In the genomic region with DNA sequence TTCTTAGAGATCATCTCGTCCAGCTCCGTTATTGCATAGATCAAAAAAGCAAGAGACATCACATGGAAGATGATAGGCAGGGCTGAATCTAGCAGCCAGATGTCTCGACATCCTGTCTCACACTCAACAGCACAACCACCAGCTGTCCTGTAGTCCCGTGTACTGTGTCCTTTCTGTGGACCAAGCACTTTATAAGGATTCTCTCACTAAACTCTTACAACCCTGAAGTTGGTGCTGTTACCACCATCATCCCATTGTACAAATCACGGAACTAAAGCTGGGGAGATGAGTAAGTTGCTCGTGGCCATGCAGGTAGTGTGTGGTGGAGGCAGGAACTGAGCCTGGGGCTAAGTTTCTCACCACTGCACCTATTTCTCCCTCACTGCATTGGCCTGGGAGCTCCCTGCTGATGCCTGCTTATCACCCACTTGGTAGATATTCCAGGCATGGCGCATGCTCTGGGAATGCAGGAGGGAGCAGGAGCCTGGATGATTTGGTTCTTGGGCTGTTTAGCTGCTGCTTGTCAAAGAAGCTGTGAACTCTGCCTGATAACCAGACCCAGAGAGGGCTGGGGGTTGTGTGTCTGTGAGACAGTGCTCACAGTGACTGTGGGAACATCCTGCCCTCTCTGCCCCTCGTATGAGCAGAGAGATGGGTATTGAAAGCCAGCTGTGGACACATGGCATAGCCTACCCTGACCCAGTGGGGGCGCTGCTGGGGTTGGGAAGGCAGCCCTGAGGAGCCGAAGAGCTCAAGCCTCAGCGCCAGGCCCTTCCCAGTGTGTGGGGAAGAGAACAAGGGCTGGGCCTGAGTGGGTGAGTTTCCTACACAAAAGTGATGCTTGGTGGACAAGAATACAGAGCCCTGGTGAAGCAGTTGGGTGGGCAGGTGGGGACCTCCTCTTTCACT, we compare ENCODE assay signal across 9 cellular contexts. TPM values are rescaled to one million over a fixed set of nuclear protein-coding genes. Genes with fewer than 3 reads are reported as not detected.
A peak's percentile ranks its signal among the peaks of the same experiment; 100 is the strongest.
DNase-seq lines count a peak whose midpoint lies in the region; ATAC-seq, FAIRE-seq and TF ChIP-seq lines count a peak whose summit lies in the region.
"Had no signal": no experiment of that assay in that cellular context is flagged by ENCODE, and none has a peak within 500 bp of the region (broad histone marks: within the 10 kb centered on the region; RNA-seq: fewer than 3 reads in every experiment).

No MANE protein-coding gene starts in this region.

- WGBS in mesodermal cell (ENCODE audit: insufficient coverage in 2 of 2), 2 experiments = 35 to 62% methylated on average over 7 to 8 of the region's 11 CpGs

- H3K9me3 Mint-ChIP-seq in activated CD8-positive, alpha-beta T cell treated with anti-CD3 and anti-CD28 coated beads for 36 hours = no peaks in the 10 kb centered on the region

- H3K4me1 Mint-ChIP-seq in activated CD8-positive, alpha-beta T cell treated with anti-CD3 and anti-CD28 coated beads for 36 hours (ENCODE audit: low read depth) = peaks cover 6% of the 10 kb centered on the region

- TF ChIP-seq POLR2A in GM18505 (IDR thresholded peaks at IDR 0.05; ENCODE audit: borderline replicate concordance, extremely low read depth, insufficient read depth, insufficient read length) = no peak

- no peak for ATAC-seq in activated CD8-positive, alpha-beta T cell treated with anti-CD3 and anti-CD28 coated beads for 36 hours
- no peak for ATAC-seq in GM18505 (IDR thresholded peaks at IDR 0.05; ENCODE audit: unreplicated experiment)

- peaks cover 19% of the 10 kb centered on the region for H3K36me3 Mint-ChIP-seq in activated CD8-positive, alpha-beta T cell treated with anti-CD3 and anti-CD28 coated beads for 36 hours (ENCODE audit: low read depth)

- intact Hi-C loops in activated CD8-positive, alpha-beta T cell treated with anti-CD3 and anti-CD28 coated beads for 36 hours (cut with micrococcal nuclease) = loop anchor here (2.0 to 5.0 kb wide), 2 partner anchors 132 to 177 kb away; no protein-coding TSS in a partner anchor

- H3K4me1 ChIP-seq in mesodermal cell (ENCODE audit: control insufficient read depth, insufficient read depth, low read length, poor library complexity, severe bottlenecking) = peaks cover 22% of the 10 kb centered on the region

- POLR2A ChIA-PET in activated CD8-positive, alpha-beta T cell treated with anti-CD3 and anti-CD28 coated beads for 36 hours (lab: Charles Lee) = interaction anchor here (0.6 to 1.2 kb wide), 2 partner anchors 12 to 15 kb away, joined by 3 to 4 read pairs; no protein-coding TSS in a partner anchor

- FAIRE-seq in RCC 7860 (lab: Jason Lieb, UNC) = no peak

- DNase-seq in DMS53 (lab: John Stamatoyannopoulos, UW) = peak; percentile 73
- DNase-seq in activated CD8-positive, alpha-beta T cell treated with anti-CD3 and anti-CD28 coated beads for 36 hours = peak; percentile 23
- DNase-seq in RCC 7860 (ENCODE audit: low spot score) = no peak
- no peak for DNase-seq in NCI-H446 treated with DMSO at 0.1 percent for 48 hours (lab: John Stamatoyannopoulos, UW)
- DNase-seq in T-helper 1 cell = no peak

- H3K4me3 ChIP-seq in mesodermal cell (ENCODE audit: extremely low read depth, insufficient read depth, low read length, poor library complexity, severe bottlenecking) = no peak overlapping the region

- H3K27me3 Mint-ChIP-seq in activated CD8-positive, alpha-beta T cell treated with anti-CD3 and anti-CD28 coated beads for 36 hours = peaks cover 4% of the 10 kb centered on the region

- CTCF ChIA-PET in activated CD8-positive, alpha-beta T cell treated with anti-CD3 and anti-CD28 coated beads for 36 hours (lab: Charles Lee) = interaction anchor here (0.7 to 4.5 kb wide), 58 partner anchors 8 to 383 kb away, joined by 3 to 92 read pairs (median 5); a partner anchor contains a TSS

- TF ChIP-seq EP300 in Ishikawa (IDR thresholded peaks at IDR 0.05; ENCODE audit: borderline replicate concordance) = no peak

- no peaks in the 10 kb centered on the region for H3K36me3 ChIP-seq in mesodermal cell (ENCODE audit: control insufficient read depth, insufficient read depth, low read length)

- peak; percentile 39; the same call in 1 of the 2 replicates for TF ChIP-seq RAD21 in Ishikawa (IDR thresholded peaks at IDR 0.05; ENCODE audit: low read depth)

- H3K4me3 Mint-ChIP-seq in activated CD8-positive, alpha-beta T cell treated with anti-CD3 and anti-CD28 coated beads for 36 hours = no peak overlapping the region

- H3K27ac Mint-ChIP-seq in activated CD8-positive, alpha-beta T cell treated with anti-CD3 and anti-CD28 coated beads for 36 hours = no peak overlapping the region

- no peaks in the 10 kb centered on the region for H3K9me3 ChIP-seq in mesodermal cell (ENCODE audit: control insufficient read depth, low read length)

- TF ChIP-seq CTCF in activated CD8-positive, alpha-beta T cell treated with anti-CD3 and anti-CD28 coated beads for 36 hours (IDR thresholded peaks at IDR 0.05) = peak; percentile 35

- H3K27ac ChIP-seq in mesodermal cell (ENCODE audit: low read depth, low read length, severe bottlenecking) = peak overlapping the region; percentile 54

TF ChIP-seq in Ishikawa, 13 proteins besides CTCF, POLR2A, EP300 and RAD21:
- TF ChIP-seq, protein P1, sequence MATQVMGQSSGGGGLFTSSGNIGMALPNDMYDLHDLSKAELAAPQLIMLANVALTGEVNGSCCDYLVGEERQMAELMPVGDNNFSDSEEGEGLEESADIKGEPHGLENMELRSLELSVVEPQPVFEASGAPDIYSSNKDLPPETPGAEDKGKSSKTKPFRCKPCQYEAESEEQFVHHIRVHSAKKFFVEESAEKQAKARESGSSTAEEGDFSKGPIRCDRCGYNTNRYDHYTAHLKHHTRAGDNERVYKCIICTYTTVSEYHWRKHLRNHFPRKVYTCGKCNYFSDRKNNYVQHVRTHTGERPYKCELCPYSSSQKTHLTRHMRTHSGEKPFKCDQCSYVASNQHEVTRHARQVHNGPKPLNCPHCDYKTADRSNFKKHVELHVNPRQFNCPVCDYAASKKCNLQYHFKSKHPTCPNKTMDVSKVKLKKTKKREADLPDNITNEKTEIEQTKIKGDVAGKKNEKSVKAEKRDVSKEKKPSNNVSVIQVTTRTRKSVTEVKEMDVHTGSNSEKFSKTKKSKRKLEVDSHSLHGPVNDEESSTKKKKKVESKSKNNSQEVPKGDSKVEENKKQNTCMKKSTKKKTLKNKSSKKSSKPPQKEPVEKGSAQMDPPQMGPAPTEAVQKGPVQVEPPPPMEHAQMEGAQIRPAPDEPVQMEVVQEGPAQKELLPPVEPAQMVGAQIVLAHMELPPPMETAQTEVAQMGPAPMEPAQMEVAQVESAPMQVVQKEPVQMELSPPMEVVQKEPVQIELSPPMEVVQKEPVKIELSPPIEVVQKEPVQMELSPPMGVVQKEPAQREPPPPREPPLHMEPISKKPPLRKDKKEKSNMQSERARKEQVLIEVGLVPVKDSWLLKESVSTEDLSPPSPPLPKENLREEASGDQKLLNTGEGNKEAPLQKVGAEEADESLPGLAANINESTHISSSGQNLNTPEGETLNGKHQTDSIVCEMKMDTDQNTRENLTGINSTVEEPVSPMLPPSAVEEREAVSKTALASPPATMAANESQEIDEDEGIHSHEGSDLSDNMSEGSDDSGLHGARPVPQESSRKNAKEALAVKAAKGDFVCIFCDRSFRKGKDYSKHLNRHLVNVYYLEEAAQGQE (IDR thresholded peaks at IDR 0.05; ENCODE audit: low read depth) = no peak
- TF ChIP-seq, protein P2, sequence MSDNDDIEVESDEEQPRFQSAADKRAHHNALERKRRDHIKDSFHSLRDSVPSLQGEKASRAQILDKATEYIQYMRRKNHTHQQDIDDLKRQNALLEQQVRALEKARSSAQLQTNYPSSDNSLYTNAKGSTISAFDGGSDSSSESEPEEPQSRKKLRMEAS (IDR thresholded peaks at IDR 0.05) = no peak
- no peak for TF ChIP-seq TCF12 (IDR thresholded peaks at IDR 0.05; ENCODE audit: low read depth)
- TF ChIP-seq FOXM1 (IDR thresholded peaks at IDR 0.05; ENCODE audit: borderline replicate concordance, low read depth) = no peak
- TF ChIP-seq CREB1 (IDR thresholded peaks at IDR 0.05; ENCODE audit: low read depth) = no peak
- TF ChIP-seq ZBTB7A (IDR thresholded peaks at IDR 0.05; ENCODE audit: low read depth) = no peak
- TF ChIP-seq, protein P3, sequence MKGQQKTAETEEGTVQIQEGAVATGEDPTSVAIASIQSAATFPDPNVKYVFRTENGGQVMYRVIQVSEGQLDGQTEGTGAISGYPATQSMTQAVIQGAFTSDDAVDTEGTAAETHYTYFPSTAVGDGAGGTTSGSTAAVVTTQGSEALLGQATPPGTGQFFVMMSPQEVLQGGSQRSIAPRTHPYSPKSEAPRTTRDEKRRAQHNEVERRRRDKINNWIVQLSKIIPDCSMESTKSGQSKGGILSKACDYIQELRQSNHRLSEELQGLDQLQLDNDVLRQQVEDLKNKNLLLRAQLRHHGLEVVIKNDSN (IDR thresholded peaks at IDR 0.05) = no peak
- TF ChIP-seq NFIC (IDR thresholded peaks at IDR 0.05) = no peak
- TF ChIP-seq TAF1 (IDR thresholded peaks at IDR 0.05; ENCODE audit: low read depth) = no peak
- TF ChIP-seq YY1 (IDR thresholded peaks at IDR 0.05; ENCODE audit: low read depth) = no peak

RNA-seq across cellular contexts. Expression of a gene that starts 13.6 kb away (rescaled TPM):
- total RNA-seq in activated CD8-positive, alpha-beta T cell treated with anti-CD3 and anti-CD28 coated beads for 36 hours = 10 to 100 TPM; 78.8 to 79.9 TPM
- polyA plus RNA-seq in mesodermal cell (2013, experiment 1 of 2) = 6.4 TPM
- 6.1 TPM for polyA plus RNA-seq in mesodermal cell (2013, experiment 2 of 2)

RNA-seq across cellular contexts. Expression of a gene that starts 32.7 kb away (rescaled TPM):
- 10 to 100 TPM; 76.5 to 82.2 TPM for total RNA-seq in activated CD8-positive, alpha-beta T cell treated with anti-CD3 and anti-CD28 coated beads for 36 hours
- polyA plus RNA-seq in mesodermal cell (2013, experiment 1 of 2) = 78.8 TPM
- polyA plus RNA-seq in mesodermal cell (2013, experiment 2 of 2) = 70.1 TPM

RNA-seq across cellular contexts. Expression of a gene that starts 45.9 kb away (rescaled TPM):
- not detected for total RNA-seq in activated CD8-positive, alpha-beta T cell treated with anti-CD3 and anti-CD28 coated beads for 36 hours
- 0.37 TPM for polyA plus RNA-seq in mesodermal cell (2013, experiment 1 of 2)
- not detected for polyA plus RNA-seq in mesodermal cell (2013, experiment 2 of 2)
- total RNA-seq: mononuclear cell had no signal

Comparison
In these comparisons a context has a peak if more than half of its experiments do, and no peak if none do; other contexts are left out.
1. DNase-seq: peak in DMS53 (single experiment) and activated CD8-positive, alpha-beta T cell treated with anti-CD3 and anti-CD28 coated beads for 36 hours (single experiment); none in RCC 7860 (single experiment), NCI-H446 treated with DMSO at 0.1 percent for 48 hours (single experiment) and T-helper 1 cell (0 of 5).